1 cellular context compared by ENCODE assay signal in the genomic region with DNA sequence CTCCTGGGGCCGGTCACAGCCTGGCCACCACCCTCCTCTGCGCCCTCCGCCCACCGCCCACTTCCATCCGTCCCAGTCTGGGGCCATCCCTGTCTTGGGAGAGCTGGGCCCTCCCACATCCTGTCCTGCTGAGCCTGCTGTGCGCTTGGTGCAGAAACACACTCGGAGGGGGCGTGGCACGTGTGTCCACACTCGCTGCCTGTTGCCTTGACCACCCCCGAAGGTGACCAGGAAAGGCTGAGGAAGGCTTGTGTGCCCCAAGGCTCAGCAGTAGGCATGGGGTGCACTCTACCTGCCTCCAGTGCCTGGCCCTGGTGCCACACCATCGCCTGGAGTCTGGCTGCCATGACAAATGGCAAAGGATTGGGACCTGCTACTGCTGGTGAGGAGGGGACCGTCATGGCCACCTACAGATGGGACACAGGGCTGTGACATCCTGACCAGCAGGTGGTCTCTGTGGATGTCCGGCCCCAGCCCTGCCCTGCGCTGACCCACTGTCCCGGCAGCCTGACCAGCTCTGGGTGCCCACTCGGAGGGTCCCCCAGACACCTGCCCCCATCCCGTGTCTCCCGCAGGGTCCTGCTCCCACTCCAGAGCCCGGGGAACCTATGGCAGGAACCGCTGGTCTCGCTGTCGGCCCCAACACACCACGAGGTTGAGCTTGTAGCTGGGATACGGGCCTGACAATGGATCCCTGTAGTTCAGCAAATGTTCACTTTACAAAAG.
A peak's percentile ranks its signal among the peaks of the same experiment; 100 is the strongest.
TF ChIP-seq lines count a peak whose summit lies in the region.

No MANE protein-coding gene starts in this region.

TF ChIP-seq in K562, 482 proteins besides CTCF, POLR2A, EP300 and RAD21:
- no peak for TF ChIP-seq BCL6 (CRISPR knock-in tag; IDR thresholded peaks at IDR 0.05)
- TF ChIP-seq KLF13 (tag; IDR thresholded peaks at IDR 0.05; ENCODE audit: borderline replicate concordance, low read depth), result peak; percentile 60; the same call in 1 of the 2 replicates
